Comparison of ENCODE assay signal across 1 cellular context in the genomic region with DNA sequence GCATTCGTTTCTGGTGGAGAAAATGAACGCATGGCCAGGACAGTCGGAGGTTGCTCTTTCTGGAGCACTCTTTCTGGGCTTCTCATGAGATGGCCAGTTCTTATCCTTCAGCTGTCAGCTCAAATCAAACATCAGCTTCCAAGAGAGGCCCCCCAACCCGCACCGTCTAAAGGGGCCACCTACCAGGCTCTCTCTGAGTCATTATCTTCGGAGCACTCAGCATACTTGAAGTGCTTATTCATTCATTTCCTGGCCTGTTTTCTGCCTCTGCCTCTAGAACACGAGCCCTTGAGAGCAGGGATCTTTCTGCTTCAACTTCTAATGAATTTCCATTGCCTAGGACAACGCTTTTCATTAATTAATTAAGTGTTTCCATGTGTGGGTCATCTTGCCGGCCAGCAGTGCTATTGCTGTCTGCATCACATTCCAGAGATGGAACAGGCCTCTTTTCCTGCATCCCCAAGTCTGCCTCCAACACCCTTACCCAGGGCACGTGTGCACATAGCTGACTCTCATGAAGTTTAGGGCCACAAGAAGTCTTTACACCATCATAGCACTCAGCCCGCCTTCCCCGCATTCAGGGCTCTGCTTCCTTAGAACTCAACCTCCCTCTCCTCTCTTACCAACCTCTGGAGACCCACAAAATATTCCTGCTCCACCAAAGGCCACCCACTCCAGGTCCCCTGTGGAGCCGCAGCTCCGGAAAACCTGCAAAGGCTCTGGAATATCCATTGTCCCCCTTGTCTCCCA.
TF ChIP-seq lines count a peak whose summit lies in the region.

No MANE protein-coding gene starts in this region.

TF ChIP-seq in GM23338, 12 proteins besides CTCF, POLR2A, EP300 and RAD21 (continued from another document):
- TF ChIP-seq, protein P1, sequence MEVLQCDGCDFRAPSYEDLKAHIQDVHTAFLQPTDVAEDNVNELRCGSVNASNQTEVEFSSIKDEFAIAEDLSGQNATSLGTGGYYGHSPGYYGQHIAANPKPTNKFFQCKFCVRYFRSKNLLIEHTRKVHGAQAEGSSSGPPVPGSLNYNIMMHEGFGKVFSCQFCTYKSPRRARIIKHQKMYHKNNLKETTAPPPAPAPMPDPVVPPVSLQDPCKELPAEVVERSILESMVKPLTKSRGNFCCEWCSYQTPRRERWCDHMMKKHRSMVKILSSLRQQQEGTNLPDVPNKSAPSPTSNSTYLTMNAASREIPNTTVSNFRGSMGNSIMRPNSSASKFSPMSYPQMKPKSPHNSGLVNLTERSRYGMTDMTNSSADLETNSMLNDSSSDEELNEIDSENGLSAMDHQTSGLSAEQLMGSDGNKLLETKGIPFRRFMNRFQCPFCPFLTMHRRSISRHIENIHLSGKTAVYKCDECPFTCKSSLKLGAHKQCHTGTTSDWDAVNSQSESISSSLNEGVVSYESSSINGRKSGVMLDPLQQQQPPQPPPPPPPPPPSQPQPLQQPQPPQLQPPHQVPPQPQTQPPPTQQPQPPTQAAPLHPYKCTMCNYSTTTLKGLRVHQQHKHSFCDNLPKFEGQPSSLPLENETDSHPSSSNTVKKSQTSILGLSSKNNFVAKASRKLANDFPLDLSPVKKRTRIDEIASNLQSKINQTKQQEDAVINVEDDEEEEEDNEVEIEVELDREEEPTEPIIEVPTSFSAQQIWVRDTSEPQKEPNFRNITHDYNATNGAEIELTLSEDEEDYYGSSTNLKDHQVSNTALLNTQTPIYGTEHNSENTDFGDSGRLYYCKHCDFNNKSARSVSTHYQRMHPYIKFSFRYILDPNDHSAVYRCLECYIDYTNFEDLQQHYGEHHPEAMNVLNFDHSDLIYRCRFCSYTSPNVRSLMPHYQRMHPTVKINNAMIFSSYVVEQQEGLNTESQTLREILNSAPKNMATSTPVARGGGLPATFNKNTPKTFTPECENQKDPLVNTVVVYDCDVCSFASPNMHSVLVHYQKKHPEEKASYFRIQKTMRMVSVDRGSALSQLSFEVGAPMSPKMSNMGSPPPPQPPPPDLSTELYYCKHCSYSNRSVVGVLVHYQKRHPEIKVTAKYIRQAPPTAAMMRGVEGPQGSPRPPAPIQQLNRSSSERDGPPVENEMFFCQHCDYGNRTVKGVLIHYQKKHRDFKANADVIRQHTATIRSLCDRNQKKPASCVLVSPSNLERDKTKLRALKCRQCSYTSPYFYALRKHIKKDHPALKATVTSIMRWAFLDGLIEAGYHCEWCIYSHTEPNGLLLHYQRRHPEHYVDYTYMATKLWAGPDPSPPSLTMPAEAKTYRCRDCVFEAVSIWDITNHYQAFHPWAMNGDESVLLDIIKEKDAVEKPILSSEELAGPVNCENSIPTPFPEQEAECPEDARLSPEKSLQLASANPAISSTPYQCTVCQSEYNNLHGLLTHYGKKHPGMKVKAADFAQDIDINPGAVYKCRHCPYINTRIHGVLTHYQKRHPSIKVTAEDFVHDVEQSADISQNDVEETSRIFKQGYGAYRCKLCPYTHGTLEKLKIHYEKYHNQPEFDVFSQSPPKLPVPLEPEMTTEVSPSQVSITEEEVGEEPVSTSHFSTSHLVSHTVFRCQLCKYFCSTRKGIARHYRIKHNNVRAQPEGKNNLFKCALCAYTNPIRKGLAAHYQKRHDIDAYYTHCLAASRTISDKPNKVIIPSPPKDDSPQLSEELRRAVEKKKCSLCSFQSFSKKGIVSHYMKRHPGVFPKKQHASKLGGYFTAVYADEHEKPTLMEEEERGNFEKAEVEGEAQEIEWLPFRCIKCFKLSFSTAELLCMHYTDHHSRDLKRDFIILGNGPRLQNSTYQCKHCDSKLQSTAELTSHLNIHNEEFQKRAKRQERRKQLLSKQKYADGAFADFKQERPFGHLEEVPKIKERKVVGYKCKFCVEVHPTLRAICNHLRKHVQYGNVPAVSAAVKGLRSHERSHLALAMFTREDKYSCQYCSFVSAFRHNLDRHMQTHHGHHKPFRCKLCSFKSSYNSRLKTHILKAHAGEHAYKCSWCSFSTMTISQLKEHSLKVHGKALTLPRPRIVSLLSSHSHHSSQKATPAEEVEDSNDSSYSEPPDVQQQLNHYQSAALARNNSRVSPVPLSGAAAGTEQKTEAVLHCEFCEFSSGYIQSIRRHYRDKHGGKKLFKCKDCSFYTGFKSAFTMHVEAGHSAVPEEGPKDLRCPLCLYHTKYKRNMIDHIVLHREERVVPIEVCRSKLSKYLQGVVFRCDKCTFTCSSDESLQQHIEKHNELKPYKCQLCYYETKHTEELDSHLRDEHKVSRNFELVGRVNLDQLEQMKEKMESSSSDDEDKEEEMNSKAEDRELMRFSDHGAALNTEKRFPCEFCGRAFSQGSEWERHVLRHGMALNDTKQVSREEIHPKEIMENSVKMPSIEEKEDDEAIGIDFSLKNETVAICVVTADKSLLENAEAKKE (CRISPR knock-in tag; IDR thresholded peaks at IDR 0.05), result no peak
- TF ChIP-seq EZH2 (IDR thresholded peaks at IDR 0.05; ENCODE audit: low read depth, unreplicated experiment), result no peak
- TF ChIP-seq EZH2phosphoT487 (IDR thresholded peaks at IDR 0.05; ENCODE audit: unreplicated experiment), result no peak
- TF ChIP-seq, protein P2, sequence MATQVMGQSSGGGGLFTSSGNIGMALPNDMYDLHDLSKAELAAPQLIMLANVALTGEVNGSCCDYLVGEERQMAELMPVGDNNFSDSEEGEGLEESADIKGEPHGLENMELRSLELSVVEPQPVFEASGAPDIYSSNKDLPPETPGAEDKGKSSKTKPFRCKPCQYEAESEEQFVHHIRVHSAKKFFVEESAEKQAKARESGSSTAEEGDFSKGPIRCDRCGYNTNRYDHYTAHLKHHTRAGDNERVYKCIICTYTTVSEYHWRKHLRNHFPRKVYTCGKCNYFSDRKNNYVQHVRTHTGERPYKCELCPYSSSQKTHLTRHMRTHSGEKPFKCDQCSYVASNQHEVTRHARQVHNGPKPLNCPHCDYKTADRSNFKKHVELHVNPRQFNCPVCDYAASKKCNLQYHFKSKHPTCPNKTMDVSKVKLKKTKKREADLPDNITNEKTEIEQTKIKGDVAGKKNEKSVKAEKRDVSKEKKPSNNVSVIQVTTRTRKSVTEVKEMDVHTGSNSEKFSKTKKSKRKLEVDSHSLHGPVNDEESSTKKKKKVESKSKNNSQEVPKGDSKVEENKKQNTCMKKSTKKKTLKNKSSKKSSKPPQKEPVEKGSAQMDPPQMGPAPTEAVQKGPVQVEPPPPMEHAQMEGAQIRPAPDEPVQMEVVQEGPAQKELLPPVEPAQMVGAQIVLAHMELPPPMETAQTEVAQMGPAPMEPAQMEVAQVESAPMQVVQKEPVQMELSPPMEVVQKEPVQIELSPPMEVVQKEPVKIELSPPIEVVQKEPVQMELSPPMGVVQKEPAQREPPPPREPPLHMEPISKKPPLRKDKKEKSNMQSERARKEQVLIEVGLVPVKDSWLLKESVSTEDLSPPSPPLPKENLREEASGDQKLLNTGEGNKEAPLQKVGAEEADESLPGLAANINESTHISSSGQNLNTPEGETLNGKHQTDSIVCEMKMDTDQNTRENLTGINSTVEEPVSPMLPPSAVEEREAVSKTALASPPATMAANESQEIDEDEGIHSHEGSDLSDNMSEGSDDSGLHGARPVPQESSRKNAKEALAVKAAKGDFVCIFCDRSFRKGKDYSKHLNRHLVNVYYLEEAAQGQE (IDR thresholded peaks at IDR 0.05; ENCODE audit: unreplicated experiment), result no peak
